ENCODE assay signal across 1 cellular context in genomic region chr17:68318103-68318991, GRCh38.
A peak's percentile ranks its signal among the peaks of the same experiment; 100 is the strongest.
TF ChIP-seq lines count a peak whose summit lies in the region.

No MANE protein-coding gene starts in this region.

TF ChIP-seq in HepG2, 621 proteins besides CTCF, POLR2A, EP300 and RAD21 (continued from another document and continues in another):
- TF ChIP-seq ZNF790 (CRISPR knock-in tag; IDR thresholded peaks at IDR 0.05; ENCODE audit: borderline replicate concordance) (no peak), NAIF1 (CRISPR knock-in tag; IDR thresholded peaks at IDR 0.05; ENCODE audit: borderline replicate concordance) (no peak), ARID5B (CRISPR knock-in tag; IDR thresholded peaks at IDR 0.05) (peak; percentile 92), MED13 (CRISPR knock-in tag; IDR thresholded peaks at IDR 0.05) (no peak), ZMYM2 (CRISPR knock-in tag; IDR thresholded peaks at IDR 0.05) (no peak), SP4 (CRISPR knock-in tag; IDR thresholded peaks at IDR 0.05) (no peak), TAF15 (IDR thresholded peaks at IDR 0.05; ENCODE audit: low read depth, low read length, poor library complexity, severe bottlenecking) (no peak), ZNF280D (CRISPR knock-in tag; IDR thresholded peaks at IDR 0.05) (no peak), ZBTB7B (CRISPR knock-in tag; IDR thresholded peaks at IDR 0.05) (peak; percentile 75; the same call in 1 of the 2 replicates), NFYC (CRISPR knock-in tag; IDR thresholded peaks at IDR 0.05) (no peak; the same call in 1 of the 2 replicates), CSRNP2 (CRISPR knock-in tag; conservative IDR thresholded peaks at IDR 0.05; ENCODE audit: low read depth) (no peak), ZNF496 (CRISPR knock-in tag; IDR thresholded peaks at IDR 0.05; ENCODE audit: insufficient replicate concordance) (no peak), ZUFSP (CRISPR knock-in tag; IDR thresholded peaks at IDR 0.05; ENCODE audit: borderline replicate concordance) (no peak), FUBP1 (CRISPR knock-in tag; IDR thresholded peaks at IDR 0.05; ENCODE audit: borderline replicate concordance) (no peak), ZNF121 (CRISPR knock-in tag; IDR thresholded peaks at IDR 0.05) (peak; percentile 83), ZNF224 (CRISPR knock-in tag; IDR thresholded peaks at IDR 0.05) (0 out of 2 replicates have a peak, but pooled peaks have one; percentile 17), ZNF256 (CRISPR knock-in tag; conservative IDR thresholded peaks at IDR 0.05) (no peak), MAF1 (CRISPR knock-in tag; IDR thresholded peaks at IDR 0.05; ENCODE audit: borderline replicate concordance) (no peak; the same call in 1 of the 2 replicates), CHD2 (IDR thresholded peaks at IDR 0.05; ENCODE audit: low read depth, low read length) (no peak), ZNF329 (CRISPR knock-in tag; IDR thresholded peaks at IDR 0.05; ENCODE audit: low read depth) (no peak), ARHGAP35 (CRISPR knock-in tag; IDR thresholded peaks at IDR 0.05; ENCODE audit: borderline replicate concordance) (no peak), DNMT3B (CRISPR knock-in tag; conservative IDR thresholded peaks at IDR 0.05) (peak; percentile 73; the same call in 1 of the 2 replicates), ASH2L (IDR thresholded peaks at IDR 0.05; ENCODE audit: insufficient read length, low read depth, low read length) (peak; percentile 66), MTF2 (CRISPR knock-in tag; IDR thresholded peaks at IDR 0.05; ENCODE audit: borderline replicate concordance) (no peak), ZNF878 (CRISPR knock-in tag; IDR thresholded peaks at IDR 0.05) (peak; percentile 93), NFKBIZ (CRISPR knock-in tag; IDR thresholded peaks at IDR 0.05) (0 out of 2 replicates have a peak, but pooled peaks have one; percentile 73), ZNF343 (CRISPR knock-in tag; IDR thresholded peaks at IDR 0.05) (no peak), CENPX (CRISPR knock-in tag; IDR thresholded peaks at IDR 0.05) (no peak), ZNF513 (CRISPR knock-in tag; conservative IDR thresholded peaks at IDR 0.05) (no peak), YY1 (IDR thresholded peaks at IDR 0.05; ENCODE audit: insufficient read depth, insufficient replicate concordance, low read depth, low read length) (no peak), TSC22D2 (CRISPR knock-in tag; IDR thresholded peaks at IDR 0.05; ENCODE audit: borderline replicate concordance) (peak; percentile 66; the same call in 1 of the 2 replicates), ZNF24 (IDR thresholded peaks at IDR 0.05) (no peak), ZNF563 (CRISPR knock-in tag; IDR thresholded peaks at IDR 0.05) (no peak), ZNF629 (CRISPR knock-in tag; conservative IDR thresholded peaks at IDR 0.05) (no peak; the same call in 1 of the 2 replicates), JUNB (CRISPR knock-in tag; IDR thresholded peaks at IDR 0.05; ENCODE audit: borderline replicate concordance) (no peak), SALL2 (CRISPR knock-in tag; IDR thresholded peaks at IDR 0.05) (no peak), SUZ12 (IDR thresholded peaks at IDR 0.05; ENCODE audit: low read depth, low read length) (no peak), ZNF253 (CRISPR knock-in tag; IDR thresholded peaks at IDR 0.05; ENCODE audit: borderline replicate concordance) (no peak), FIP1L1 (IDR thresholded peaks at IDR 0.05; ENCODE audit: borderline replicate concordance, insufficient read depth, low read depth, low read length) (no peak), ZNF430 (CRISPR knock-in tag; IDR thresholded peaks at IDR 0.05) (no peak), ZNF143 (CRISPR knock-in tag; IDR thresholded peaks at IDR 0.05) (no peak), E2F5 (CRISPR knock-in tag; conservative IDR thresholded peaks at IDR 0.05) (0 out of 2 replicates have a peak, but pooled peaks have one; percentile 40)
- TF ChIP-seq, protein P1, sequence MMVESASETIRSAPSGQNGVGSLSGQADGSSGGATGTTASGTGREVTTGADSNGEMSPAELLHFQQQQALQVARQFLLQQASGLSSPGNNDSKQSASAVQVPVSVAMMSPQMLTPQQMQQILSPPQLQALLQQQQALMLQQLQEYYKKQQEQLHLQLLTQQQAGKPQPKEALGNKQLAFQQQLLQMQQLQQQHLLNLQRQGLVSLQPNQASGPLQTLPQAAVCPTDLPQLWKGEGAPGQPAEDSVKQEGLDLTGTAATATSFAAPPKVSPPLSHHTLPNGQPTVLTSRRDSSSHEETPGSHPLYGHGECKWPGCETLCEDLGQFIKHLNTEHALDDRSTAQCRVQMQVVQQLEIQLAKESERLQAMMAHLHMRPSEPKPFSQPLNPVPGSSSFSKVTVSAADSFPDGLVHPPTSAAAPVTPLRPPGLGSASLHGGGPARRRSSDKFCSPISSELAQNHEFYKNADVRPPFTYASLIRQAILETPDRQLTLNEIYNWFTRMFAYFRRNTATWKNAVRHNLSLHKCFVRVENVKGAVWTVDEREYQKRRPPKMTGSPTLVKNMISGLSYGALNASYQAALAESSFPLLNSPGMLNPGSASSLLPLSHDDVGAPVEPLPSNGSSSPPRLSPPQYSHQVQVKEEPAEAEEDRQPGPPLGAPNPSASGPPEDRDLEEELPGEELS (CRISPR knock-in tag; IDR thresholded peaks at IDR 0.05) = peak; percentile 84
- TF ChIP-seq, protein P2, sequence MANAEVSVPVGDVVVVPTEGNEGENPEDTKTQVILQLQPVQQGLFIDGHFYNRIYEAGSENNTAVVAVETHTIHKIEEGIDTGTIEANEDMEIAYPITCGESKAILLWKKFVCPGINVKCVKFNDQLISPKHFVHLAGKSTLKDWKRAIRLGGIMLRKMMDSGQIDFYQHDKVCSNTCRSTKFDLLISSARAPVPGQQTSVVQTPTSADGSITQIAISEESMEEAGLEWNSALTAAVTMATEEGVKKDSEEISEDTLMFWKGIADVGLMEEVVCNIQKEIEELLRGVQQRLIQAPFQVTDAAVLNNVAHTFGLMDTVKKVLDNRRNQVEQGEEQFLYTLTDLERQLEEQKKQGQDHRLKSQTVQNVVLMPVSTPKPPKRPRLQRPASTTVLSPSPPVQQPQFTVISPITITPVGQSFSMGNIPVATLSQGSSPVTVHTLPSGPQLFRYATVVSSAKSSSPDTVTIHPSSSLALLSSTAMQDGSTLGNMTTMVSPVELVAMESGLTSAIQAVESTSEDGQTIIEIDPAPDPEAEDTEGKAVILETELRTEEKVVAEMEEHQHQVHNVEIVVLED (CRISPR knock-in tag; IDR thresholded peaks at IDR 0.05; ENCODE audit: borderline replicate concordance) = no peak; the same call in 1 of the 2 replicates
